9 cellular contexts compared by ENCODE assay signal in the genomic region with DNA sequence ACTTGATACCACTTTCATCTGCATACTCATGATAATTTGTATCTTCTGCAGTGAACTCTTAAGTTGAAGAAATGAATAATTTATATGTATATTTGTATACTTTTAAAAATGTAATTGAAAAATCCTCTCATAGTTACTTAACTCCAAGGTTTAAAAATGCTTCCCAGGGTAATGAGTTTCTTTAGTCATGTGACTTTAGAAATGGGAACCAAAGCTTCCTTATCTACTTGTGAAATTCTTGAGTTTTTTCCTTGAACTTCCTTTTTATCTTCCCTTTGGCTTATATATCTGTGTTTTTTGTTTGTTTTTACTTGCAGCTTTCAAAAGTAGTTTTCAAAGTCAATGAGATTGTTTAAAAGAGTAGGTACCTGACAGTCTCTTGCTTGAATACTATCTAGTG. TPM values are rescaled to one million over a fixed set of nuclear protein-coding genes. Genes with fewer than 3 reads are reported as not detected.
DNase-seq lines count a peak whose midpoint lies in the region; ATAC-seq and TF ChIP-seq lines count a peak whose summit lies in the region.
"Had no signal": no experiment of that assay in that cellular context is flagged by ENCODE, and none has a peak within 500 bp of the region (broad histone marks: within the 10 kb centered on the region; RNA-seq: fewer than 3 reads in every experiment).

No MANE protein-coding gene starts in this region.

- peaks cover 50% of the 10 kb centered on the region for H3K4me1 Mint-ChIP-seq in Caco-2 (ENCODE audit: low read depth, unreplicated experiment)
- peaks cover 48% of the 10 kb centered on the region for H3K4me1 Mint-ChIP-seq in progenitor cell of endocrine pancreas (ENCODE audit: low read depth)

- H3K36me3 Mint-ChIP-seq in Caco-2 (ENCODE audit: insufficient read depth, unreplicated experiment), result peaks cover 46% of the 10 kb centered on the region
- no peaks in the 10 kb centered on the region for H3K36me3 Mint-ChIP-seq in progenitor cell of endocrine pancreas (ENCODE audit: insufficient read depth)

- no peak for DNase-seq in Caco-2
- DNase-seq in NB4 (ENCODE audit: low read depth), result peak; percentile 36
- no peak for DNase-seq in progenitor cell of endocrine pancreas (ENCODE audit: low spot score, unreplicated experiment)
- no peak for DNase-seq in KG1 (lab: John Stamatoyannopoulos, UW)
- no peak for DNase-seq in dedifferentiated amniotic fluid mesenchymal stem cell (ENCODE audit: extremely low spot score)
- DNase-seq in NCI-H2081 treated with DMSO at 0.1 percent for 48 hours (lab: John Stamatoyannopoulos, UW), result no peak
- DNase-seq: NCI-H446 had no signal

- peak overlapping the region; percentile 65 for H3K27ac ChIP-seq in duodenal mucosa (ENCODE audit: low read depth, low read length)

- H3K9me3 ChIP-seq in Caco-2 (no peaks in the 10 kb centered on the region), duodenal mucosa (ENCODE audit: control insufficient read depth in 1 of 2, low read length in 2 of 2) (no peaks in the 10 kb centered on the region)

- ATAC-seq in activated CD4-positive, CD25-positive, alpha-beta regulatory T cell treated with anti-CD3 and anti-CD28 coated beads, Interleukin-2, amount 50 U/mL, for 24 hours, result no peak

- peak overlapping the region; percentile 39 for H3K27ac Mint-ChIP-seq in Caco-2 (ENCODE audit: unreplicated experiment)
- peak overlapping the region; percentile 76 for H3K27ac Mint-ChIP-seq in progenitor cell of endocrine pancreas

- H3K27me3 Mint-ChIP-seq in Caco-2 (ENCODE audit: insufficient read depth, unreplicated experiment), result no peaks in the 10 kb centered on the region
- no peaks in the 10 kb centered on the region for H3K27me3 Mint-ChIP-seq in progenitor cell of endocrine pancreas

- H3K4me3 ChIP-seq in Caco-2 (ENCODE audit: low read depth, low read length) (no peak overlapping the region), NB4 (ENCODE audit: low read depth, low read length) (peak overlapping the region; percentile 98), duodenal mucosa (ENCODE audit: low read depth in 1 of 2, low read length in 2 of 2) (peak overlapping the region; percentile 59 to 82)

- peak overlapping the region; percentile 36 to 59 for H3K9ac ChIP-seq in duodenal mucosa (ENCODE audit: low read depth in 1 of 2, low read length in 2 of 2)

- peak overlapping the region; percentile 98 for H3K4me3 Mint-ChIP-seq in Caco-2 (ENCODE audit: unreplicated experiment)
- H3K4me3 Mint-ChIP-seq in progenitor cell of endocrine pancreas (ENCODE audit: low read depth), result no peak overlapping the region

- BruUV-seq in Caco-2 (replicated peaks; lab: Mats Ljungman, UMichigan), result no TSS peak

- POLR2A ChIA-PET in Caco-2 (lab: Charles Lee), result no interaction called here

- no peaks in the 10 kb centered on the region for H3K9me3 Mint-ChIP-seq in Caco-2 (ENCODE audit: unreplicated experiment)
- H3K9me3 Mint-ChIP-seq in progenitor cell of endocrine pancreas (ENCODE audit: low read depth), result no peaks in the 10 kb centered on the region

- CTCF ChIA-PET in Caco-2 (lab: Charles Lee), result interaction anchor here (0.6 to 1.6 kb wide), 3 partner anchors 38 to 219 kb away, joined by 3 to 8 read pairs (median 4); no protein-coding TSS in a partner anchor

- TF ChIP-seq CTCF in Caco-2 (IDR thresholded peaks at IDR 0.05; ENCODE audit: insufficient read depth in 1 of 2, low read depth in 1 of 2, low read length in 1 of 2, severe bottlenecking in 1 of 2, unreplicated experiment in 1 of 2) (no peak), NB4 (IDR thresholded peaks at IDR 0.05; ENCODE audit: low read depth, low read length) (no peak), progenitor cell of endocrine pancreas (IDR thresholded peaks at IDR 0.05; ENCODE audit: unreplicated experiment) (no peak)

- H3K27me3 ChIP-seq in Caco-2 (replicated peaks; ENCODE audit: control insufficient read depth, insufficient read depth, low read length) (no peaks in the 10 kb centered on the region), duodenal mucosa (ENCODE audit: control insufficient read depth in 1 of 2, insufficient read depth in 2 of 2, low read length in 2 of 2) (no peaks in the 10 kb centered on the region)

- no peak for TF ChIP-seq POLR2A in NB4 (IDR thresholded peaks at IDR 0.05; ENCODE audit: extremely low read depth, insufficient read length)

- intact Hi-C loops in Caco-2 (cut with micrococcal nuclease; ENCODE audit: unreplicated experiment), result no loop called here

- H3K4me1 ChIP-seq in Caco-2 (peaks cover 52% of the 10 kb centered on the region), duodenal mucosa (ENCODE audit: control insufficient read depth in 1 of 2, insufficient read depth in 2 of 2, low read length in 2 of 2) (peaks cover 41 to 49% of the 10 kb centered on the region in 2 donors)

- H3K36me3 ChIP-seq in Caco-2 (ENCODE audit: control insufficient read depth, insufficient read depth, low read length) (no peaks in the 10 kb centered on the region), duodenal mucosa (ENCODE audit: control insufficient read depth in 1 of 2, insufficient read depth in 2 of 2, low read length in 2 of 2) (peaks cover 6 to 8% of the 10 kb centered on the region in 2 donors)

RNA-seq across cellular contexts. Expression of a gene that starts 4.5 kb away (rescaled TPM):
- total RNA-seq in Caco-2 (2022) (56.4 and 62.6 TPM in 2 replicates), progenitor cell of endocrine pancreas (46.1 and 50.0 TPM in 2 replicates)

RNA-seq across cellular contexts. Expression of a gene that starts 48.7 kb away (rescaled TPM):
- total RNA-seq in Caco-2 (2022) (117 and 118 TPM in 2 replicates), progenitor cell of endocrine pancreas (74.7 and 75.7 TPM in 2 replicates)

RNA-seq across cellular contexts. Expression of a gene that starts 49.0 kb away (rescaled TPM):
- total RNA-seq in Caco-2 (2022) (21.8 and 21.9 TPM in 2 replicates), progenitor cell of endocrine pancreas (23.8 and 25.7 TPM in 2 replicates)
